17 cellular contexts compared by ENCODE assay signal in genomic region chr9:121784706-121785426, GRCh38.
DNase-seq lines count a peak whose midpoint lies in the region; ATAC-seq, FAIRE-seq and TF ChIP-seq lines count a peak whose summit lies in the region.
"Had no signal": no experiment of that assay in that cellular context is flagged by ENCODE, and none has a peak within 500 bp of the region (broad histone marks: within the 10 kb centered on the region; RNA-seq: fewer than 3 reads in every experiment).

No MANE protein-coding gene starts in this region.

- no peak overlapping the region for H2AFZ ChIP-seq in endothelial cell of umbilical vein (ENCODE audit: low read depth, low read length)

- H3K36me3 ChIP-seq in RWPE2 (ENCODE audit: low read depth) = peaks cover 21% of the 10 kb centered on the region
- H3K36me3 ChIP-seq in endothelial cell of umbilical vein (ENCODE audit: control insufficient read depth in 2 of 2, extremely low read depth in 1 of 2, insufficient read depth in 2 of 2, low read length in 2 of 2) = peaks cover 0 to 34% of the 10 kb centered on the region in 2 experiments
- peaks cover 0 to 59% of the 10 kb centered on the region in 2 donors for H3K36me3 ChIP-seq in psoas muscle (ENCODE audit: insufficient read depth in 1 of 2, low read depth in 1 of 2)
- peaks cover 9 to 10% of the 10 kb centered on the region in 2 donors for H3K36me3 ChIP-seq in prostate gland

- H3K4me1 ChIP-seq in RWPE2 (ENCODE audit: insufficient read depth, poor library complexity, severe bottlenecking) (no peaks in the 10 kb centered on the region), endothelial cell of umbilical vein (ENCODE audit: control insufficient read depth, extremely low read depth, insufficient read depth, low read length) (no peaks in the 10 kb centered on the region), psoas muscle (no peaks in the 10 kb centered on the region), prostate gland (replicated peaks) (no peaks in the 10 kb centered on the region)

- no peak overlapping the region for H3K9ac ChIP-seq in endothelial cell of umbilical vein (replicated peaks; ENCODE audit: extremely low read depth, insufficient read depth, low read length)

- dilution Hi-C loops in endothelial cell of umbilical vein (cut with MboI; ENCODE audit: extremely low pct_ligation_motif_present, low sequenced_read_pairs) = no loop called here

- no peak overlapping the region for H3K4me2 ChIP-seq in endothelial cell of umbilical vein (ENCODE audit: insufficient read depth, low read length)

- H4K20me1 ChIP-seq in endothelial cell of umbilical vein (replicated peaks; ENCODE audit: control insufficient read depth, extremely low read depth, insufficient read depth, low read length) = no peaks in the 10 kb centered on the region

- POLR2A ChIA-PET in endothelial cell of umbilical vein (lab: Charles Lee) = no interaction called here

- ATAC-seq in RWPE2 (ENCODE audit: low read depth) (no peak), psoas muscle (no peak)

- no peak for TF ChIP-seq CTCF in RWPE2 (IDR thresholded peaks at IDR 0.05; ENCODE audit: poor library complexity, severe bottlenecking)
- no peak for TF ChIP-seq CTCF in endothelial cell of umbilical vein (IDR thresholded peaks at IDR 0.05; ENCODE audit: extremely low read depth in 1 of 2, insufficient read depth in 1 of 2, low read depth in 1 of 2, low read length in 2 of 2)
- no peak for TF ChIP-seq CTCF in psoas muscle (IDR thresholded peaks at IDR 0.05)
- no peak for TF ChIP-seq CTCF in prostate gland (IDR thresholded peaks at IDR 0.05)

- H3K4me3 ChIP-seq in RWPE2 (ENCODE audit: severe bottlenecking) = no peak overlapping the region
- H3K4me3 ChIP-seq in endothelial cell of umbilical vein (replicated peaks in 1 of 3; ENCODE audit: insufficient read depth in 1 of 3, low read depth in 1 of 3, low read length in 3 of 3) = no peak overlapping the region
- H3K4me3 ChIP-seq in psoas muscle = no peak overlapping the region
- H3K4me3 ChIP-seq in prostate gland = no peak overlapping the region
- H3K4me3 ChIP-seq: tibial nerve had no signal

- no peaks in the 10 kb centered on the region for H3K9me1 ChIP-seq in endothelial cell of umbilical vein (replicated peaks; ENCODE audit: control insufficient read depth, extremely low read depth, insufficient read depth, low read length)

- H3K9me3 ChIP-seq in RWPE2 (ENCODE audit: severe bottlenecking) (no peaks in the 10 kb centered on the region), endothelial cell of umbilical vein (replicated peaks; ENCODE audit: control insufficient read depth, insufficient read depth, low read length) (no peaks in the 10 kb centered on the region), psoas muscle (no peaks in the 10 kb centered on the region), prostate gland (no peaks in the 10 kb centered on the region)
- H3K9me3 ChIP-seq: tibial nerve had no signal

- TSS peak; percentile 55 for BruUV-seq in endothelial cell of umbilical vein (replicated peaks; lab: Mats Ljungman, UMichigan)

- no peak for TF ChIP-seq POLR2A in endothelial cell of umbilical vein (IDR thresholded peaks at IDR 0.05; ENCODE audit: low read depth, low read length)
- TF ChIP-seq POLR2A in prostate gland (IDR thresholded peaks at IDR 0.05) = no peak

- no peak overlapping the region for H3K27ac ChIP-seq in RWPE2 (ENCODE audit: poor library complexity, severe bottlenecking)
- no peak overlapping the region for H3K27ac ChIP-seq in endothelial cell of umbilical vein (ENCODE audit: insufficient read depth, low read depth, low read length)
- peak overlapping the region; percentile 2 for H3K27ac ChIP-seq in psoas muscle
- no peak overlapping the region for H3K27ac ChIP-seq in prostate gland
- H3K27ac ChIP-seq: 22Rv1 had no signal

- H3K27me3 ChIP-seq in RWPE2 (ENCODE audit: insufficient read depth, poor library complexity, severe bottlenecking) = no peaks in the 10 kb centered on the region
- H3K27me3 ChIP-seq in endothelial cell of umbilical vein (ENCODE audit: control insufficient read depth in 2 of 2, insufficient read depth in 2 of 2, low read length in 2 of 2) = no peaks in the 10 kb centered on the region
- H3K27me3 ChIP-seq in psoas muscle (ENCODE audit: insufficient read depth in 3 of 3, low read length in 2 of 3) = no peaks in the 10 kb centered on the region
- no peaks in the 10 kb centered on the region for H3K27me3 ChIP-seq in prostate gland (replicated peaks; ENCODE audit: insufficient read depth)
- H3K27me3 ChIP-seq: tibial nerve had no signal

- WGBS in psoas muscle, 3 donors = 79 to 82% (median 79%) methylated on average over 18 of the region's 18 CpGs
- 78% methylated on average over 18 of the region's 18 CpGs for WGBS in prostate gland

- intact Hi-C loops in endothelial cell of umbilical vein (cut with micrococcal nuclease) (no loop called here), psoas muscle (cut with DNase I) (no loop called here), prostate gland (cut with DNase I) (no loop called here)

- CTCF ChIA-PET in endothelial cell of umbilical vein (lab: Charles Lee) = interaction anchor here (1.2 kb wide), 1 partner anchor 21 kb away, joined by 3 read pairs; no protein-coding TSS in a partner anchor

- FAIRE-seq in endothelial cell of umbilical vein (lab: Jason Lieb, UNC) = no peak
- FAIRE-seq: frontal cortex, HTR-8/SVneo had no signal

- peak in 2 of 3 experiments; percentile 39 to 64 for DNase-seq in NCI-H1417 (lab: John Stamatoyannopoulos, UW)
- no peak for DNase-seq in NCI-H1417 treated with DMSO at 0.1 percent for 48 hours (lab: John Stamatoyannopoulos, UW)
- peak; percentile 36 for DNase-seq in RWPE2 (ENCODE audit: low spot score)
- no peak for DNase-seq in endothelial cell of umbilical vein (ENCODE audit: low read depth, low spot score)
- DNase-seq in psoas muscle = no peak
- DNase-seq in prostate gland (ENCODE audit: low spot score) = no peak
- DNase-seq in NCI-H146 (lab: John Stamatoyannopoulos, UW) = no peak
- DNase-seq in hypothalamus (lab: John Stamatoyannopoulos, UW) = no peak
- DNase-seq: activated T-cell treated with anti-CD3 and anti-CD28 coated beads for 4 hours, amygdala, NCI-H1436 treated with DMSO at 0.1 percent for 48 hours, NCI-H524, SHP77 had no signal

- H3K79me2 ChIP-seq in endothelial cell of umbilical vein (ENCODE audit: control insufficient read depth, insufficient read depth, low read length) = no peaks in the 10 kb centered on the region

TF ChIP-seq in endothelial cell of umbilical vein, 7 proteins besides CTCF, POLR2A, EP300 and RAD21:
- TF ChIP-seq JUN (IDR thresholded peaks at IDR 0.05; ENCODE audit: borderline replicate concordance, insufficient read depth, insufficient read length, low read depth) (no peak), POLR2AphosphoS5 (IDR thresholded peaks at IDR 0.05; ENCODE audit: insufficient read depth, low read depth, low read length) (no peak), MYC (IDR thresholded peaks at IDR 0.05; ENCODE audit: low read depth, low read length) (no peak), FOS (IDR thresholded peaks at IDR 0.05; ENCODE audit: borderline replicate concordance, insufficient read depth, low read length) (no peak), EZH2 (IDR thresholded peaks at IDR 0.05; ENCODE audit: borderline replicate concordance, low read depth, low read length, severe bottlenecking) (no peak), GATA2 (IDR thresholded peaks at IDR 0.05; ENCODE audit: insufficient read depth, insufficient read length, low read depth, low read length) (no peak)
- TF ChIP-seq, protein P1, sequence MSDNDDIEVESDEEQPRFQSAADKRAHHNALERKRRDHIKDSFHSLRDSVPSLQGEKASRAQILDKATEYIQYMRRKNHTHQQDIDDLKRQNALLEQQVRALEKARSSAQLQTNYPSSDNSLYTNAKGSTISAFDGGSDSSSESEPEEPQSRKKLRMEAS (IDR thresholded peaks at IDR 0.05; ENCODE audit: insufficient read depth, insufficient read length) = no peak

Comparison
In these comparisons a context has a peak if more than half of its experiments do, and no peak if none do; other contexts are left out.
1. DNase-seq: peak in NCI-H1417 (2 of 3) and RWPE2 (single experiment); none in NCI-H1417 treated with DMSO at 0.1 percent for 48 hours (single experiment), endothelial cell of umbilical vein (single experiment), psoas muscle (0 of 2), prostate gland (single experiment), NCI-H146 (single experiment) and hypothalamus (0 of 51).